Comparison of ENCODE assay signal across 1 cellular context in genomic region chr4:11889099-11889498, GRCh38.
TF ChIP-seq lines count a peak whose summit lies in the region.

No MANE protein-coding gene starts in this region.

TF ChIP-seq in endothelial cell of umbilical vein, 7 proteins besides CTCF, POLR2A, EP300 and RAD21:
- no peak for TF ChIP-seq JUN (IDR thresholded peaks at IDR 0.05; ENCODE audit: borderline replicate concordance, insufficient read depth, insufficient read length, low read depth)
